1 cellular context compared by ENCODE assay signal in the genomic region with DNA sequence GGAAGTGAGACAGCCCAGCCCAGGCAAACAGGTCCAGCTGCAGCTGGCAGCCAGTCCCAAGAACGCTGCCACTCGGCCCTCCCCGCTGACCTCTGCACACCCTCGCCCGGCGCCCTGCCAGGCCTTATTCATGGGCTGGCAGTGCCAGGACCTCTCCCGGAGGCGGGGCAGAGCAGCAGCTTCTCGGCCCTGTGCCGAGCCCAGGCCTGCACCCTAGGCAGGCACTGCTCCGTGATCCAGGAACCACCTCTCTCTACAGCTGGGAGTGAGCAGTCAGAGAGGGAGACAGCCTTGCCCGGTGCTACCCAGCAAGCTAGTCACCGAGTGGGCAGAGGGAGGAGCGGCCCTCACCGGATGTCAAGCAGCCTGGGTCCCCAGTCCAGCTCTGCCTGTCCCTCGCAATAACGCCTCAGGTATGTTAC.
TF ChIP-seq lines count a peak whose summit lies in the region.

No MANE protein-coding gene starts in this region.

TF ChIP-seq in HepG2, 621 proteins besides CTCF, POLR2A, EP300 and RAD21 (continued from another document):
- TF ChIP-seq SOX6 (IDR thresholded peaks at IDR 0.05) (no peak), SOX6 (CRISPR knock-in tag; IDR thresholded peaks at IDR 0.05) (0 out of 2 replicates have a peak, but pooled peaks have one; percentile 19), HNRNPL (IDR thresholded peaks at IDR 0.05; ENCODE audit: low read depth, low read length) (peak; percentile 99), ZNF292 (CRISPR knock-in tag; IDR thresholded peaks at IDR 0.05; ENCODE audit: borderline replicate concordance, low read depth) (peak; percentile 71), PHF21A (CRISPR knock-in tag; IDR thresholded peaks at IDR 0.05) (no peak), MAFK (conservative IDR thresholded peaks at IDR 0.05 in 1 of 2, IDR thresholded peaks at IDR 0.05 in 1 of 2; ENCODE audit: low read length in 2 of 2) (no peak), ETV5 (CRISPR knock-in tag; IDR thresholded peaks at IDR 0.05; ENCODE audit: borderline replicate concordance) (0 out of 2 replicates have a peak, but pooled peaks have one; percentile 14), STAG1 (CRISPR knock-in tag; IDR thresholded peaks at IDR 0.05) (no peak), GTF2F1 (IDR thresholded peaks at IDR 0.05; ENCODE audit: low read length) (no peak), GABPB1 (CRISPR knock-in tag; IDR thresholded peaks at IDR 0.05) (peak; percentile 41; the same call in 1 of the 2 replicates), MED1 (CRISPR knock-in tag; IDR thresholded peaks at IDR 0.05) (no peak), ZNF768 (CRISPR knock-in tag; IDR thresholded peaks at IDR 0.05) (peak; percentile 98), PHB2 (IDR thresholded peaks at IDR 0.05; ENCODE audit: partially characterized antibody) (no peak)
- TF ChIP-seq, protein P1, sequence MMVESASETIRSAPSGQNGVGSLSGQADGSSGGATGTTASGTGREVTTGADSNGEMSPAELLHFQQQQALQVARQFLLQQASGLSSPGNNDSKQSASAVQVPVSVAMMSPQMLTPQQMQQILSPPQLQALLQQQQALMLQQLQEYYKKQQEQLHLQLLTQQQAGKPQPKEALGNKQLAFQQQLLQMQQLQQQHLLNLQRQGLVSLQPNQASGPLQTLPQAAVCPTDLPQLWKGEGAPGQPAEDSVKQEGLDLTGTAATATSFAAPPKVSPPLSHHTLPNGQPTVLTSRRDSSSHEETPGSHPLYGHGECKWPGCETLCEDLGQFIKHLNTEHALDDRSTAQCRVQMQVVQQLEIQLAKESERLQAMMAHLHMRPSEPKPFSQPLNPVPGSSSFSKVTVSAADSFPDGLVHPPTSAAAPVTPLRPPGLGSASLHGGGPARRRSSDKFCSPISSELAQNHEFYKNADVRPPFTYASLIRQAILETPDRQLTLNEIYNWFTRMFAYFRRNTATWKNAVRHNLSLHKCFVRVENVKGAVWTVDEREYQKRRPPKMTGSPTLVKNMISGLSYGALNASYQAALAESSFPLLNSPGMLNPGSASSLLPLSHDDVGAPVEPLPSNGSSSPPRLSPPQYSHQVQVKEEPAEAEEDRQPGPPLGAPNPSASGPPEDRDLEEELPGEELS (CRISPR knock-in tag; IDR thresholded peaks at IDR 0.05), result no peak
- TF ChIP-seq, protein P2, sequence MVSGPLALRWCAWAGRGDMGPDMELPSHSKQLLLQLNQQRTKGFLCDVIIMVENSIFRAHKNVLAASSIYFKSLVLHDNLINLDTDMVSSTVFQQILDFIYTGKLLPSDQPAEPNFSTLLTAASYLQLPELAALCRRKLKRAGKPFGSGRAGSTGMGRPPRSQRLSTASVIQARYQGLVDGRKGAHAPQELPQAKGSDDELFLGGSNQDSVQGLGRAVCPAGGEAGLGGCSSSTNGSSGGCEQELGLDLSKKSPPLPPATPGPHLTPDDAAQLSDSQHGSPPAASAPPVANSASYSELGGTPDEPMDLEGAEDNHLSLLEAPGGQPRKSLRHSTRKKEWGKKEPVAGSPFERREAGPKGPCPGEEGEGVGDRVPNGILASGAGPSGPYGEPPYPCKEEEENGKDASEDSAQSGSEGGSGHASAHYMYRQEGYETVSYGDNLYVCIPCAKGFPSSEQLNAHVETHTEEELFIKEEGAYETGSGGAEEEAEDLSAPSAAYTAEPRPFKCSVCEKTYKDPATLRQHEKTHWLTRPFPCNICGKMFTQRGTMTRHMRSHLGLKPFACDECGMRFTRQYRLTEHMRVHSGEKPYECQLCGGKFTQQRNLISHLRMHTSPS (CRISPR knock-in tag; IDR thresholded peaks at IDR 0.05; ENCODE audit: low read depth), result peak; percentile 95
